26 cellular contexts compared by ENCODE assay signal in the genomic region with DNA sequence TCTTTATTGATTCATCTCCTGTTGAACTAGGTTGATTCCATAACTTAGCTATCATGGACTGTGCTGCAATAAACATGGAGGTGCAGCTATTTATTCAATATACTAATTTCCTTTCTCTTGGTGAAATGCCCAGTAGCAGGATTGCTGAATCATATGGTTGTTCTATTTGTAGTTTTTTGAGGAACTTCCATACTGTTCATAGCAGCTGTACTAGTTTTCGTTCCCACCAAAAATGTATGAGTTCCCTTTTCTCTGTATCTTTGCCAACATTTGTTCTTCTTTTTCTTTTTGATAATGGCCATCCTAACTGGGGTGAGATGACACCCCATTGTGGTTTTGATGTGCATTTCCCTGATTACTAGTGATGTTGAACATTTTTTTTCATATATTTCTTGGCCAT.
A peak's percentile ranks its signal among the peaks of the same experiment; 100 is the strongest.
DNase-seq lines count a peak whose midpoint lies in the region; ATAC-seq and TF ChIP-seq lines count a peak whose summit lies in the region.
"Had no signal": no experiment of that assay in that cellular context is flagged by ENCODE, and none has a peak within 500 bp of the region (broad histone marks: within the 10 kb centered on the region; RNA-seq: fewer than 3 reads in every experiment).

No MANE protein-coding gene starts in this region.

- H3K4me3 ChIP-seq in upper lobe of right lung, result no peak overlapping the region
- no peak overlapping the region for H3K4me3 ChIP-seq in tibial nerve
- H3K4me3 ChIP-seq: K562, MG63, mucosa of descending colon had no signal

- WGBS in tibial nerve, 2 donors, result 74 to 80% methylated on average over 1 of the region's 1 CpG

- H3K36me3 Mint-ChIP-seq in dendritic cell treated with granulocyte-macrophage colony-stimulating factor and Interleukin-4, amounts not matched to agents 40 ng/mL and 50 ng/mL, for 4 days (ENCODE audit: low read depth), result no peaks in the 10 kb centered on the region
- H3K36me3 Mint-ChIP-seq: activated naive CD8-positive, alpha-beta T cell had no signal

- peak overlapping the region; percentile 71 for H3K27ac Mint-ChIP-seq in dendritic cell treated with granulocyte-macrophage colony-stimulating factor and Interleukin-4, amounts not matched to agents 40 ng/mL and 50 ng/mL, for 4 days
- H3K27ac Mint-ChIP-seq: activated CD4-positive, alpha-beta T cell treated with anti-CD3 and anti-CD28 coated beads, Interleukin-2, amount 10 ng/mL, durations not matched to agents 7 days and 5 days; activated naive CD8-positive, alpha-beta T cell; nephron; WTC11 had no signal

- in situ Hi-C loops in KBM-7 (cut with MboI; ENCODE audit: low pct_unique_long_range_greater_than_20kb, low sequenced_read_pairs), result no loop called here

- no peaks in the 10 kb centered on the region for H3K36me3 ChIP-seq in upper lobe of right lung
- no peaks in the 10 kb centered on the region for H3K36me3 ChIP-seq in tibial nerve
- H3K36me3 ChIP-seq: MG63 had no signal

- no peak for TF ChIP-seq POLR2A in tibial nerve (IDR thresholded peaks at IDR 0.05)

- H3K4me3 Mint-ChIP-seq in dendritic cell treated with granulocyte-macrophage colony-stimulating factor and Interleukin-4, amounts not matched to agents 40 ng/mL and 50 ng/mL, for 4 days, result no peak overlapping the region
- H3K4me3 Mint-ChIP-seq: activated CD4-positive, alpha-beta T cell treated with anti-CD3 and anti-CD28 coated beads, Interleukin-2, amount 10 ng/mL, durations not matched to agents 7 days and 5 days; activated naive CD8-positive, alpha-beta T cell; nephron; WTC11 had no signal

- intact Hi-C loops in dendritic cell treated with granulocyte-macrophage colony-stimulating factor and Interleukin-4, amounts not matched to agents 40 ng/mL and 50 ng/mL, for 4 days (cut with micrococcal nuclease), result no loop called here
- intact Hi-C loops in upper lobe of right lung (cut with DNase I), result no loop called here

- no peaks in the 10 kb centered on the region for H3K27me3 ChIP-seq in upper lobe of right lung
- H3K27me3 ChIP-seq in tibial nerve, result no peaks in the 10 kb centered on the region
- peaks cover 4% of the 10 kb centered on the region for H3K27me3 ChIP-seq in foreskin keratinocyte
- H3K27me3 ChIP-seq: MG63 had no signal

- peak in 1 of 2 donors; percentile 46 for TF ChIP-seq EP300 in tibial nerve (IDR thresholded peaks at IDR 0.05)

- DNase-seq in KBM-7 (peak; percentile 15), NOMO-1 treated with dmso at 0.1 percent for 144 hours (lab: John Stamatoyannopoulos, UW; ENCODE audit: unreplicated experiment) (peak; percentile 56), upper lobe of right lung (no peak), tibial nerve (ENCODE audit: low spot score in 2 of 2) (no peak), foreskin keratinocyte (no peak), HPDE6-E6E7 (ENCODE audit: extremely low spot score) (no peak)
- DNase-seq: activated CD4-positive, alpha-beta T cell treated with anti-CD3 and anti-CD28 coated beads, Interleukin-2, amount 10 ng/mL, durations not matched to agents 7 days and 5 days; activated effector memory CD4-positive, alpha-beta T cell treated with anti-CD3 and anti-CD28 coated beads, Interleukin-2, amount 50 U/mL, for 16 hours; activated T-cell treated with anti-CD3 and anti-CD28 coated beads, Interleukin-2, amount 50 U/mL, for 1 hour; Calu3; DMS79; GF-D8; hippocampal formation; left cardiac atrium; MG63; mucosa of descending colon; NCI-H1436 treated with DMSO at 0.1 percent for 48 hours; stimulated activated CD4-positive, alpha-beta T cell treated with anti-CD3 and anti-CD28 coated beads, Interleukin-15, amount 100 ng/mL, for 24 hours; stimulated activated CD4-positive, alpha-beta T cell treated with anti-CD3 and anti-CD28 coated beads, Interleukin-4, amount 100 ng/mL, for 4 hours; SW 1271 had no signal

- TF ChIP-seq CTCF in upper lobe of right lung (IDR thresholded peaks at IDR 0.05), result no peak
- TF ChIP-seq CTCF in tibial nerve (IDR thresholded peaks at IDR 0.05), result no peak
- no peak for TF ChIP-seq CTCF in foreskin keratinocyte (conservative IDR thresholded peaks at IDR 0.05)

- no peaks in the 10 kb centered on the region for H3K4me1 ChIP-seq in upper lobe of right lung
- H3K4me1 ChIP-seq in tibial nerve, result peaks cover 0 to 20% (median 0%) of the 10 kb centered on the region in 4 donors
- no peaks in the 10 kb centered on the region for H3K4me1 ChIP-seq in foreskin keratinocyte

- H3K9me3 ChIP-seq in upper lobe of right lung, result no peaks in the 10 kb centered on the region
- peaks cover 0 to 7% (median 2%) of the 10 kb centered on the region in 4 donors for H3K9me3 ChIP-seq in tibial nerve
- H3K9me3 ChIP-seq: mucosa of descending colon had no signal

- H3K27ac ChIP-seq in upper lobe of right lung (no peak overlapping the region), tibial nerve (no peak overlapping the region), foreskin keratinocyte (no peak overlapping the region)
- H3K27ac ChIP-seq: C4-2B had no signal

- H3K4me1 Mint-ChIP-seq in dendritic cell treated with granulocyte-macrophage colony-stimulating factor and Interleukin-4, amounts not matched to agents 40 ng/mL and 50 ng/mL, for 4 days (ENCODE audit: low read depth), result peaks cover 45% of the 10 kb centered on the region
- H3K4me1 Mint-ChIP-seq: activated CD4-positive, alpha-beta T cell treated with anti-CD3 and anti-CD28 coated beads, Interleukin-2, amount 10 ng/mL, durations not matched to agents 7 days and 5 days; nephron; WTC11 had no signal

- H3K9me3 Mint-ChIP-seq in dendritic cell treated with granulocyte-macrophage colony-stimulating factor and Interleukin-4, amounts not matched to agents 40 ng/mL and 50 ng/mL, for 4 days, result no peaks in the 10 kb centered on the region

- no peaks in the 10 kb centered on the region for H3K27me3 Mint-ChIP-seq in dendritic cell treated with granulocyte-macrophage colony-stimulating factor and Interleukin-4, amounts not matched to agents 40 ng/mL and 50 ng/mL, for 4 days

- ATAC-seq in upper lobe of right lung (peak; percentile 71), foreskin keratinocyte (no peak)
- ATAC-seq: K562, left cardiac atrium, mucosa of descending colon, WTC11 had no signal

Comparison
In these comparisons a context has a peak if more than half of its experiments do, and no peak if none do; other contexts are left out.
1. DNase-seq: peak in KBM-7 (single experiment) and NOMO-1 treated with dmso at 0.1 percent for 144 hours (single experiment); none in upper lobe of right lung (single experiment), tibial nerve (0 of 2), foreskin keratinocyte (0 of 2) and HPDE6-E6E7 (single experiment).